In genomic region chr10:117541909-117542705, GRCh38 we compare ENCODE assay signal across 10 cellular contexts. TPM values are rescaled to one million over a fixed set of nuclear protein-coding genes. Genes with fewer than 3 reads are reported as not detected.
DNase-seq lines count a peak whose midpoint lies in the region; ATAC-seq and TF ChIP-seq lines count a peak whose summit lies in the region.
"Had no signal": no experiment of that assay in that cellular context is flagged by ENCODE, and none has a peak within 500 bp of the region (broad histone marks: within the 10 kb centered on the region; RNA-seq: fewer than 3 reads in every experiment).

No MANE protein-coding gene starts in this region.

- peaks cover 25% of the 10 kb centered on the region for H3K4me1 Mint-ChIP-seq in mesothelial cell of epicardium

- H3K9me3 Mint-ChIP-seq in mesothelial cell of epicardium: no peaks in the 10 kb centered on the region

- ATAC-seq in GM18909 (IDR thresholded peaks at IDR 0.05; ENCODE audit: poor library complexity, unreplicated experiment) (no peak), GM18861 (IDR thresholded peaks at IDR 0.05; ENCODE audit: unreplicated experiment) (no peak)

- H3K27me3 ChIP-seq in dorsolateral prefrontal cortex: peaks cover 0 to 100% (median 94%) of the 10 kb centered on the region in 45 donors

- intact Hi-C loops in dorsolateral prefrontal cortex (cut with DNase I): loop anchor here in 1 of 2 donors (5.0 kb wide), 1 partner anchor 505 kb away; the partner anchor contains the start of gene RAB11FIP2

- DNase-seq in D341Med (ENCODE audit: low spot score) (peak; percentile 76), NCI-H1105 treated with DMSO at 0.1 percent for 48 hours (lab: John Stamatoyannopoulos, UW) (peak; percentile 86), dorsolateral prefrontal cortex (peak in 2 of 10 donors; percentile 18 to 30), mesothelial cell of epicardium (ENCODE audit: low spot score in 2 of 2, unreplicated experiment in 2 of 2) (peak in 1 of 2 experiments; percentile 76)
- no peak for DNase-seq in stimulated activated CD4-positive, alpha-beta T cell treated with anti-CD3 and anti-CD28 coated beads, Interleukin-4, amount 100 ng/mL, for 24 hours
- no peak for DNase-seq in stimulated activated CD4-positive, alpha-beta T cell treated with anti-CD3 and anti-CD28 coated beads, Interleukin-15, amount 100 ng/mL, for 24 hours

- H3K4me3 ChIP-seq in dorsolateral prefrontal cortex: peak overlapping the region in 58 of 59 donors; percentile 23 to 72 (median 57)

- TF ChIP-seq CTCF in dorsolateral prefrontal cortex (IDR thresholded peaks at IDR 0.05 in 54 of 56, conservative IDR thresholded peaks at IDR 0.05 in 2 of 56; ENCODE audit: low read depth in 1 of 56, partially characterized antibody in 56 of 56): no peak
- no peak for TF ChIP-seq CTCF in mesothelial cell of epicardium (IDR thresholded peaks at IDR 0.05; ENCODE audit: unreplicated experiment)

- H3K27me3 Mint-ChIP-seq in mesothelial cell of epicardium (ENCODE audit: low read depth): peaks cover 95% of the 10 kb centered on the region

- peak overlapping the region; percentile 71 for H3K4me3 Mint-ChIP-seq in mesothelial cell of epicardium

- H3K27ac ChIP-seq in dorsolateral prefrontal cortex: peak overlapping the region in 54 of 59 donors; percentile 5 to 94 (median 80)

- no peaks in the 10 kb centered on the region for H3K36me3 Mint-ChIP-seq in mesothelial cell of epicardium
- H3K36me3 Mint-ChIP-seq: IgD-negative memory B cell had no signal

- peak overlapping the region; percentile 66 for H3K27ac Mint-ChIP-seq in mesothelial cell of epicardium

RNA-seq across cellular contexts. Expression of gene EMX2, which starts 0.4 kb away (rescaled TPM):
- 10 to 100 TPM in 118 of 120 experiments, 1 to 10 TPM in 2; 8.0 to 53.7 (median 21.6) TPM for total RNA-seq in dorsolateral prefrontal cortex
- 2.0 to 3.0 TPM (median 2.8 TPM) in 3 replicates for total RNA-seq in mesothelial cell of epicardium
- total RNA-seq: liver had no signal

Comparison
In these comparisons a context has a peak if more than half of its experiments do, and no peak if none do; other contexts are left out.
1. DNase-seq: peak in D341Med (single experiment) and NCI-H1105 treated with DMSO at 0.1 percent for 48 hours (single experiment); none in stimulated activated CD4-positive, alpha-beta T cell treated with anti-CD3 and anti-CD28 coated beads, Interleukin-4, amount 100 ng/mL, for 24 hours (single experiment) and stimulated activated CD4-positive, alpha-beta T cell treated with anti-CD3 and anti-CD28 coated beads, Interleukin-15, amount 100 ng/mL, for 24 hours (single experiment).